Comparison of ENCODE assay signal across 1 cellular context in the genomic region with DNA sequence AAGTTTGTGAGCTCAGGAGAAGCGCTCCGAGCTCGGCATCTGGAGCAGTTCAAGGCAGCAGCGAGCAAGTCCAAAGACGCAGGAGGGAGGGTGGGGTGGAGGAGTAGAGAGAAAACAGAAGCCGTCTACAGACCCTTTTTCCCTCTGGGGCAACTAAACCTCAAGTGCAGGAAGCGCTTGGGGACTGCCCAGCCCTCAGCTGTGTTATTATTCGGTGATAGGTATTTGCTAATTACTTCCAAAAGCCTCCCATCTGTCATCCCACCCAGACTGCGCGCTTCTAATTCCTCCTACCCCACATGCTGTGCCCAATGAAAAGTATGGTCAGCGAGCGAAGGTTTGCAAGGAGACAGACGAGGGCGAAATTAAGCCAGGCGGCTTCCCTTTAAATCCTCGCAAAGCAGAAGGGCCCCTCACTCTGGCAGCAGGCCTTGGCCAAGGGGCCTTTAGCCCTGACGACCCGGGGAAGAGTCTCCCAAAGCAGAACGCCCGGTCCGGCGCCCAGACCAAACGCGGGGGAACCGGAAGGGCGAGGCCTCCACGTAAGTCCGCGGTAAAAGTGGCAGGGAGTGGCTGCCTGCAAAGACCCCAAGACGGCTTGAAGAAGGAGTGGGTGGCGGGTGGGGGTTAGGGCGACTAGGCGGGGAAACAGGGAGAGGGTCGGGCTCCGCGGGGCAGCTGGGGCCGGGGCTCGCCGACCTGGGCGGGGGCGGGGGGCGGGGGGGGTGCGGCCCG.
TF ChIP-seq lines count a peak whose summit lies in the region.

No MANE protein-coding gene starts in this region.

TF ChIP-seq in HepG2, 621 proteins besides CTCF, POLR2A, EP300 and RAD21 (continued from another document):
- TF ChIP-seq, protein P1, sequence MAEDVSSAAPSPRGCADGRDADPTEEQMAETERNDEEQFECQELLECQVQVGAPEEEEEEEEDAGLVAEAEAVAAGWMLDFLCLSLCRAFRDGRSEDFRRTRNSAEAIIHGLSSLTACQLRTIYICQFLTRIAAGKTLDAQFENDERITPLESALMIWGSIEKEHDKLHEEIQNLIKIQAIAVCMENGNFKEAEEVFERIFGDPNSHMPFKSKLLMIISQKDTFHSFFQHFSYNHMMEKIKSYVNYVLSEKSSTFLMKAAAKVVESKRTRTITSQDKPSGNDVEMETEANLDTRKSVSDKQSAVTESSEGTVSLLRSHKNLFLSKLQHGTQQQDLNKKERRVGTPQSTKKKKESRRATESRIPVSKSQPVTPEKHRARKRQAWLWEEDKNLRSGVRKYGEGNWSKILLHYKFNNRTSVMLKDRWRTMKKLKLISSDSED (CRISPR knock-in tag; IDR thresholded peaks at IDR 0.05): no peak
- no peak for TF ChIP-seq SIX1 (CRISPR knock-in tag; IDR thresholded peaks at IDR 0.05; ENCODE audit: borderline replicate concordance)
- no peak for TF ChIP-seq ZNF746 (CRISPR knock-in tag; IDR thresholded peaks at IDR 0.05)
